Comparison of ENCODE assay signal across 12 cellular contexts in the genomic region with DNA sequence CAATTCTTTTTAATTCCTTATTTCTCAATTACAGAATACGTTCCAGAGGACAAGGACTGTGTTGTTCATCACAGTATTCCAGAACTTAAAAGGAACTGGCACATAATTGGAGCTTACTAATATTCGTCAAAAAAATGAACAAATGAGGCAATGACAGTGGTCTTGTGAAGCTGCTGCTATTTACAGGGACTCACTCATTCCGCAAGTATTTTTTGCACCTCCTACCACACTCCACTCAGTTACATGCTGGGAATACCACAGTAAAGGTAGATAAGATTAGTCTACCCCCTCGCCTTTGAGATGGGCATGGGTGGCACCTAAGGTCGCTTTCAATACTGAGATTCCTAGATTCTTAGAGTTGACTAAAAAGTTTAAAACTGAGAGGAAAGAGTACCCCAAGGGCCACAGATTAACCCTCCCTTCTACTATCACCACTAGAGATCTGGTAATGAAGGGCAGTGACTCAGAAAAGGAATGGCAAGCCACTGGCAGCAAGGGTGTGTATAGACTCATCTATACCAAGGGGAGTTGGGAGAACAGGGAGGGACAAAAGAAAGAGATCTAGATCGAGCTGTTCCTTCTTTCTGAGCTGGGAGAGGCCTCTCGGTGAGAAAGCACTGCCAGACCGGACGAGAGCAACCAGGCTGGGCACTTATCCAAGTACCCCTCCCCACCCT.
DNase-seq lines count a peak whose midpoint lies in the region; ATAC-seq, FAIRE-seq and TF ChIP-seq lines count a peak whose summit lies in the region.
"Had no signal": no experiment of that assay in that cellular context is flagged by ENCODE, and none has a peak within 500 bp of the region (broad histone marks: within the 10 kb centered on the region; RNA-seq: fewer than 3 reads in every experiment).

No MANE protein-coding gene starts in this region.

- no peak overlapping the region for H3K27ac Mint-ChIP-seq in activated T-helper 1 cell treated with anti-CD3 and anti-CD28 coated beads, Interleukin-12 subunit alpha, Interleukin-12 subunit beta, Interleukin-2, Interleukin-4 antibody, amounts not matched to agents 30 ng/mL and 10 ng/mL and 1 ng/mL, durations not matched to agents 14 hours and 24 hours and 36 hours
- H3K27ac Mint-ChIP-seq in activated CD4-positive, alpha-beta T cell treated with anti-CD3 and anti-CD28 coated beads, Interleukin-2, amount 10 ng/mL, durations not matched to agents 7 days and 5 days: no peak overlapping the region
- H3K27ac Mint-ChIP-seq: activated naive CD8-positive, alpha-beta T cell had no signal

- 15% methylated on average over 9 of the region's 9 CpGs for WGBS in K562 (ENCODE audit: insufficient coverage, low coverage, missing lambda C conversion rate)
- no CpG with 5 or more reads among the region's 9 CpGs for WGBS in mesendoderm (ENCODE audit: extremely low coverage, insufficient coverage, low lambda C conversion rate)
- 70 to 78% methylated on average over 3 to 9 of the region's 9 CpGs for WGBS in transverse colon (ENCODE audit: low coverage in 1 of 2), 2 donors

- H3K9me1 ChIP-seq in K562 (ENCODE audit: control insufficient read depth, insufficient read depth, low read length): no peaks in the 10 kb centered on the region

- H3K9ac ChIP-seq in K562 (ENCODE audit: insufficient read depth in 1 of 2, low read depth in 2 of 2, low read length in 2 of 2): no peak overlapping the region
- H3K9ac ChIP-seq in mesendoderm (ENCODE audit: low read length): no peak overlapping the region

- no peaks in the 10 kb centered on the region for H3K36me3 ChIP-seq in K562 (ENCODE audit: control insufficient read depth, insufficient read depth, low read length)
- no peaks in the 10 kb centered on the region for H3K36me3 ChIP-seq in mesendoderm (ENCODE audit: control insufficient read depth, insufficient read depth, low read length)
- H3K36me3 ChIP-seq in transverse colon: no peaks in the 10 kb centered on the region

- H4K20me1 ChIP-seq in K562 (replicated peaks; ENCODE audit: control insufficient read depth, insufficient read depth, low read length): no peaks in the 10 kb centered on the region

- no peak overlapping the region for H3K56ac ChIP-seq in mesendoderm (ENCODE audit: low read length)

- H2AK5ac ChIP-seq in mesendoderm (ENCODE audit: low read length): peak overlapping the region; percentile 46

- H4K5ac ChIP-seq in mesendoderm (ENCODE audit: low read length): no peak overlapping the region

- peaks cover 13% of the 10 kb centered on the region for H3K27me3 Mint-ChIP-seq in activated T-helper 1 cell treated with anti-CD3 and anti-CD28 coated beads, Interleukin-12 subunit alpha, Interleukin-12 subunit beta, Interleukin-2, Interleukin-4 antibody, amounts not matched to agents 30 ng/mL and 10 ng/mL and 1 ng/mL, durations not matched to agents 14 hours and 24 hours and 36 hours (ENCODE audit: insufficient read depth)
- peaks cover 2% of the 10 kb centered on the region for H3K27me3 Mint-ChIP-seq in activated CD4-positive, alpha-beta T cell treated with anti-CD3 and anti-CD28 coated beads, Interleukin-2, amount 10 ng/mL, durations not matched to agents 7 days and 5 days
- H3K27me3 Mint-ChIP-seq: activated naive CD8-positive, alpha-beta T cell had no signal

- H3K4me3 Mint-ChIP-seq in activated T-helper 1 cell treated with anti-CD3 and anti-CD28 coated beads, Interleukin-12 subunit alpha, Interleukin-12 subunit beta, Interleukin-2, Interleukin-4 antibody, amounts not matched to agents 30 ng/mL and 10 ng/mL and 1 ng/mL, durations not matched to agents 14 hours and 24 hours and 36 hours: no peak overlapping the region
- H3K4me3 Mint-ChIP-seq in activated CD4-positive, alpha-beta T cell treated with anti-CD3 and anti-CD28 coated beads, Interleukin-2, amount 10 ng/mL, durations not matched to agents 7 days and 5 days: no peak overlapping the region
- H3K4me3 Mint-ChIP-seq: activated naive CD8-positive, alpha-beta T cell had no signal

- H2BK120ac ChIP-seq in mesendoderm (ENCODE audit: low read depth, low read length): no peak overlapping the region

- H3K9me3 ChIP-seq in K562 (replicated peaks; ENCODE audit: control insufficient read depth, insufficient read depth, low read depth, low read length) (no peaks in the 10 kb centered on the region), transverse colon (no peaks in the 10 kb centered on the region)

- POLR2A ChIA-PET in K562 (lab: Yijun Ruan, JAX): interaction anchor here (1.1 to 1.4 kb wide), 2 partner anchors 12 to 24 kb away, joined by 3 read pairs; no protein-coding TSS in a partner anchor
- POLR2A ChIA-PET in activated CD4-positive, alpha-beta T cell treated with anti-CD3 and anti-CD28 coated beads, Interleukin-2, amount 10 ng/mL, durations not matched to agents 7 days and 5 days (lab: Charles Lee): no interaction called here

- TF ChIP-seq EP300 in K562 (IDR thresholded peaks at IDR 0.05; ENCODE audit: low read length) (no peak), transverse colon (IDR thresholded peaks at IDR 0.05; ENCODE audit: low read depth) (no peak)

- H2BK15ac ChIP-seq in mesendoderm (replicated peaks; ENCODE audit: low read depth): peak overlapping the region; percentile 13

- in situ Hi-C loops in K562 (cut with MboI): no loop called here
- in situ Hi-C loops in transverse colon (cut with MboI; ENCODE audit: low pct_ligation_motif_present in 1 of 4, low pct_unique_long_range_greater_than_20kb in 1 of 4, low sequenced_read_pairs in 3 of 4): no loop called here

- no peak for TF ChIP-seq CTCF in K562 (IDR thresholded peaks at IDR 0.05 in 2 of 3, conservative IDR thresholded peaks at IDR 0.05 in 1 of 3; ENCODE audit: insufficient read depth in 2 of 3, low read depth in 1 of 3, low read length in 3 of 3)
- no peak for TF ChIP-seq CTCF in transverse colon (IDR thresholded peaks at IDR 0.05)

- H3K4me3 ChIP-seq in K562 (no peak overlapping the region), mesendoderm (ENCODE audit: low read length) (no peak overlapping the region), transverse colon (no peak overlapping the region)
- H3K4me3 ChIP-seq: skin epidermis had no signal

- no peaks in the 10 kb centered on the region for H3K9me3 Mint-ChIP-seq in activated T-helper 1 cell treated with anti-CD3 and anti-CD28 coated beads, Interleukin-12 subunit alpha, Interleukin-12 subunit beta, Interleukin-2, Interleukin-4 antibody, amounts not matched to agents 30 ng/mL and 10 ng/mL and 1 ng/mL, durations not matched to agents 14 hours and 24 hours and 36 hours
- H3K9me3 Mint-ChIP-seq in activated CD4-positive, alpha-beta T cell treated with anti-CD3 and anti-CD28 coated beads, Interleukin-2, amount 10 ng/mL, durations not matched to agents 7 days and 5 days: no peaks in the 10 kb centered on the region

- no peak overlapping the region for H3K4ac ChIP-seq in mesendoderm (ENCODE audit: low read depth, low read length)

- H3K79me1 ChIP-seq in mesendoderm (ENCODE audit: low read length): peaks cover 4% of the 10 kb centered on the region

- TF ChIP-seq POLR2A in K562 (conservative IDR thresholded peaks at IDR 0.05) (no peak), transverse colon (IDR thresholded peaks at IDR 0.05) (no peak)

- peaks cover 4 to 11% of the 10 kb centered on the region in 2 experiments; a peak in 2 of 5 replicates for H3K4me1 ChIP-seq in K562 (replicated peaks in 1 of 2; ENCODE audit: control insufficient read depth in 2 of 2, insufficient read depth in 2 of 2, low read length in 2 of 2)
- H3K4me1 ChIP-seq in mesendoderm (ENCODE audit: control insufficient read depth, low read depth, low read length): peaks cover 17% of the 10 kb centered on the region
- peaks cover 10 to 55% (median 16%) of the 10 kb centered on the region in 4 donors for H3K4me1 ChIP-seq in transverse colon

- H3K4me2 ChIP-seq in K562 (ENCODE audit: insufficient read depth, low read length) (no peak overlapping the region), mesendoderm (ENCODE audit: low read length) (no peak overlapping the region)

- no TSS peak for BruUV-seq in K562 (replicated peaks; lab: Mats Ljungman, UMichigan)

- H3K27me3 ChIP-seq in K562 (ENCODE audit: control insufficient read depth in 2 of 2, insufficient read depth in 2 of 2, low read length in 2 of 2) (peaks cover 4 to 21% of the 10 kb centered on the region in 2 experiments; a peak in 3 of 5 replicates), mesendoderm (ENCODE audit: insufficient read depth, low read length, poor library complexity) (no peaks in the 10 kb centered on the region), transverse colon (no peaks in the 10 kb centered on the region)

- H4K8ac ChIP-seq in mesendoderm (ENCODE audit: low read depth, low read length): no peak overlapping the region

- no peak for ATAC-seq in K562

- H3K27ac ChIP-seq in K562 (ENCODE audit: extremely low read depth, low read depth, low read length): no peak overlapping the region
- H3K27ac ChIP-seq in mesendoderm (ENCODE audit: low read depth, low read length): no peak overlapping the region
- peak overlapping the region; percentile 68 to 83 (median 75) for H3K27ac ChIP-seq in transverse colon

- TF ChIP-seq RAD21 in K562 (CRISPR knock-in tag; conservative IDR thresholded peaks at IDR 0.05 in 1 of 2, IDR thresholded peaks at IDR 0.05 in 1 of 2): no peak

- DNase-seq in LHCN-M2 (ENCODE audit: low read depth) (peak; percentile 79), K562 (ENCODE audit: extremely low read depth in 1 of 4, low spot score in 3 of 4) (no peak), mesendoderm (peak; percentile 76), transverse colon (no peak), inferior parietal cortex (ENCODE audit: extremely low spot score) (no peak)
- no peak for DNase-seq in activated T-helper 1 cell treated with anti-CD3 and anti-CD28 coated beads, Interleukin-12 subunit alpha, Interleukin-12 subunit beta, Interleukin-2, Interleukin-4 antibody, amounts not matched to agents 30 ng/mL and 10 ng/mL and 1 ng/mL, durations not matched to agents 14 hours and 24 hours and 36 hours (ENCODE audit: low spot score)
- no peak for DNase-seq in activated CD4-positive, alpha-beta T cell treated with anti-CD3 and anti-CD28 coated beads, Interleukin-2, amount 10 ng/mL, durations not matched to agents 7 days and 5 days
- DNase-seq: DMS 273 treated with DMSO at 0.1 percent for 48 hours, left colon had no signal

- H3K4me1 Mint-ChIP-seq in activated T-helper 1 cell treated with anti-CD3 and anti-CD28 coated beads, Interleukin-12 subunit alpha, Interleukin-12 subunit beta, Interleukin-2, Interleukin-4 antibody, amounts not matched to agents 30 ng/mL and 10 ng/mL and 1 ng/mL, durations not matched to agents 14 hours and 24 hours and 36 hours (ENCODE audit: low read depth): no peaks in the 10 kb centered on the region
- H3K4me1 Mint-ChIP-seq in activated CD4-positive, alpha-beta T cell treated with anti-CD3 and anti-CD28 coated beads, Interleukin-2, amount 10 ng/mL, durations not matched to agents 7 days and 5 days: no peaks in the 10 kb centered on the region

- CTCF ChIA-PET in K562 (lab: Yijun Ruan, JAX; ENCODE audit: low intra/inter-chr PET ratio): no interaction called here
- CTCF ChIA-PET in activated CD4-positive, alpha-beta T cell treated with anti-CD3 and anti-CD28 coated beads, Interleukin-2, amount 10 ng/mL, durations not matched to agents 7 days and 5 days (lab: Charles Lee): interaction anchor here (1.6 kb wide), 1 partner anchor 10 kb away, joined by 4 read pairs; no protein-coding TSS in a partner anchor

- no peak overlapping the region for H2BK5ac ChIP-seq in mesendoderm (ENCODE audit: low read length)

- H3K79me2 ChIP-seq in K562 (ENCODE audit: control insufficient read depth, insufficient read depth, low read length): no peaks in the 10 kb centered on the region
- H3K79me2 ChIP-seq in mesendoderm (ENCODE audit: control insufficient read depth, insufficient read depth, low read length): no peaks in the 10 kb centered on the region

- FAIRE-seq in K562 (lab: Jason Lieb, UNC): no peak
- FAIRE-seq: GM18507 had no signal

- H3K36me3 Mint-ChIP-seq in activated T-helper 1 cell treated with anti-CD3 and anti-CD28 coated beads, Interleukin-12 subunit alpha, Interleukin-12 subunit beta, Interleukin-2, Interleukin-4 antibody, amounts not matched to agents 30 ng/mL and 10 ng/mL and 1 ng/mL, durations not matched to agents 14 hours and 24 hours and 36 hours (ENCODE audit: low read depth): no peaks in the 10 kb centered on the region
- no peaks in the 10 kb centered on the region for H3K36me3 Mint-ChIP-seq in activated CD4-positive, alpha-beta T cell treated with anti-CD3 and anti-CD28 coated beads, Interleukin-2, amount 10 ng/mL, durations not matched to agents 7 days and 5 days (ENCODE audit: low read depth)
- H3K36me3 Mint-ChIP-seq: activated naive CD8-positive, alpha-beta T cell had no signal

- no peak overlapping the region for H3K23ac ChIP-seq in mesendoderm (ENCODE audit: low read length)

- no peak overlapping the region for H3K18ac ChIP-seq in mesendoderm (ENCODE audit: low read length)

- intact Hi-C loops in K562 (cut with micrococcal nuclease) (no loop called here), transverse colon (cut with DNase I; ENCODE audit: low total_unique reads) (no loop called here)
- intact Hi-C loops in activated T-helper 1 cell treated with anti-CD3 and anti-CD28 coated beads, Interleukin-12 subunit alpha, Interleukin-12 subunit beta, Interleukin-2, Interleukin-4 antibody, amounts not matched to agents 30 ng/mL and 10 ng/mL and 1 ng/mL, durations not matched to agents 14 hours and 24 hours and 36 hours (cut with micrococcal nuclease): no loop called here

- no peak overlapping the region for H2AFZ ChIP-seq in K562 (ENCODE audit: low read depth, low read length)

Comparison
In these comparisons a context has a peak if more than half of its experiments do, and no peak if none do; other contexts are left out.
1. DNase-seq: peak in LHCN-M2 (single experiment) and mesendoderm (single experiment); none in K562 (0 of 4), transverse colon (single experiment), activated T-helper 1 cell treated with anti-CD3 and anti-CD28 coated beads, Interleukin-12 subunit alpha, Interleukin-12 subunit beta, Interleukin-2, Interleukin-4 antibody, amounts not matched to agents 30 ng/mL and 10 ng/mL and 1 ng/mL, durations not matched to agents 14 hours and 24 hours and 36 hours (single experiment), inferior parietal cortex (single experiment) and activated CD4-positive, alpha-beta T cell treated with anti-CD3 and anti-CD28 coated beads, Interleukin-2, amount 10 ng/mL, durations not matched to agents 7 days and 5 days (single experiment).
2. H3K27ac ChIP-seq: peak in transverse colon (4 of 4); none in K562 (single experiment) and mesendoderm (single experiment).